ENCODE assay signal across 11 cellular contexts in the genomic region with DNA sequence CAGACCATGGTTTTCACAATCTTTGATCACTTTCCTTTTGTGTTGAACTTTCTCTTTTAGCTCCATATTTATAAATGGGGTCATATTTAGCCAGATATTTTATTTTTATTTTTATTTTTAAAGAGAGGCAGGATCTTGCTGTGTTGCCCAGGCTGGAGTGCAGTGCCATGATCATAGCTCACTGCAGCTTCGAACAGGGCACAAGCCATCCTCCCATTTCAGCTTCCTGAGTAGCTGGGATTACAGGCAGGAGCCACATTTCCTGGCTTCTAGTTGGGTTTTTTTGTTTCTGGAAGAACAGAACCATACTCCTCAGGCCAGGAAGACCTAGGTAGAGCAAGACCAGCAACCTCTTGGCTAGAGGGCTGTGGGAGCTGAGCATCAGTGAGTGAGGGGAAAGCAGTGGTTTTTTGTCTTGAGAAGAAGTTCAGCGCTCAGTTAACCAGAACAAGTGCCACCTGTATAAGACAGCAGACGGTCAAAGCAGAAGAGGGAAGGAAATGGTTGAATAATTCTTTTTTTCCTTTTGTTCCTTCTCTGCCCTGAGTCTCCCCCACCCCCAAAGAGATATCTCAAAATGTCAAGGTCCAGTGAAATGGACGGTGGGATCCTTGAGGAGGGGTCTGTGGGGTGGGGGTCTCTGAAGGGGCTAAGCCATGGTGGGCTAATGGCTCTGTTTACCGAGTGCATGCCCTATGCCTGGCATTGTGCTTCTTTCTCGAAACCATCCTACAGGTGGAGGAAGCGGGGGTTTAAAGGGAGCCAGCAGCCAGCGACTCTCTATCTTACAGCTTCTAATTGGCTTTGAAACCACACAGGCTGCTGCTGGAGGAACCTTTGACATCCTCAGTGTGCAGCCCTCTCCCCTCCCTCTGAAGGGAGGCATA.
DNase-seq lines count a peak whose midpoint lies in the region; ATAC-seq and TF ChIP-seq lines count a peak whose summit lies in the region.
"Had no signal": no experiment of that assay in that cellular context is flagged by ENCODE, and none has a peak within 500 bp of the region (broad histone marks: within the 10 kb centered on the region; RNA-seq: fewer than 3 reads in every experiment).

No MANE protein-coding gene starts in this region.

- peak overlapping the region; percentile 74 for H3K27ac Mint-ChIP-seq in activated naive CD8-positive, alpha-beta T cell treated with anti-CD3 and anti-CD28 coated beads, Interleukin-2, amount 10 ng/mL, durations not matched to agents 7 days and 5 days

- POLR2A ChIA-PET in activated naive CD8-positive, alpha-beta T cell treated with anti-CD3 and anti-CD28 coated beads, Interleukin-2, amount 10 ng/mL, durations not matched to agents 7 days and 5 days (lab: Charles Lee) = interaction anchor here (0.5 to 2.7 kb wide), 10 partner anchors 8 to 91 kb away, joined by 3 to 16 read pairs (median 4); no protein-coding TSS in a partner anchor
- POLR2A ChIA-PET in HEK293T (lab: Yijun Ruan, JAX) = interaction anchor here (1.1 kb wide), 1 partner anchor 10 kb away, joined by 3 read pairs; no protein-coding TSS in a partner anchor

- CTCF ChIA-PET in HEK293T (lab: Yijun Ruan, JAX) = no interaction called here

- ATAC-seq in HG02884 (IDR thresholded peaks at IDR 0.05; ENCODE audit: unreplicated experiment) = peak; percentile 57
- ATAC-seq in activated naive CD8-positive, alpha-beta T cell treated with anti-CD3 and anti-CD28 coated beads, Interleukin-2, amount 10 ng/mL, durations not matched to agents 7 days and 5 days (ENCODE audit: low read depth) = peak; percentile 90
- peak; percentile 50 for ATAC-seq in stimulated activated naive CD8-positive, alpha-beta T cell treated with anti-CD3 and anti-CD28 coated beads, Interleukin-15, Interleukin-2, amounts not matched to agents 100 U/mL and 50 U/mL, for 24 hours
- ATAC-seq: HepG2 had no signal

- H3K27me3 Mint-ChIP-seq in activated naive CD8-positive, alpha-beta T cell treated with anti-CD3 and anti-CD28 coated beads, Interleukin-2, amount 10 ng/mL, durations not matched to agents 7 days and 5 days = no peaks in the 10 kb centered on the region

- peak overlapping the region; percentile 44 for H3K4me3 Mint-ChIP-seq in activated naive CD8-positive, alpha-beta T cell treated with anti-CD3 and anti-CD28 coated beads, Interleukin-2, amount 10 ng/mL, durations not matched to agents 7 days and 5 days

- DNase-seq in SKM-1 treated with dmso at 0.1 percent for 144 hours (lab: John Stamatoyannopoulos, UW; ENCODE audit: unreplicated experiment) (peak; percentile 51), SKM-1 (lab: John Stamatoyannopoulos, UW; ENCODE audit: unreplicated experiment) (no peak), NCI-H146 (lab: John Stamatoyannopoulos, UW) (no peak), HEK293T (ENCODE audit: extremely low spot score) (no peak)
- DNase-seq in activated naive CD8-positive, alpha-beta T cell treated with anti-CD3 and anti-CD28 coated beads, Interleukin-2, amount 10 ng/mL, durations not matched to agents 7 days and 5 days = no peak
- no peak for DNase-seq in stimulated activated naive CD8-positive, alpha-beta T cell treated with anti-CD3 and anti-CD28 coated beads, Interleukin-15, Interleukin-2, amounts not matched to agents 100 U/mL and 50 U/mL, for 24 hours
- DNase-seq in central memory CD4-positive, alpha-beta T cell = no peak
- DNase-seq: amniotic stem cell, GOT3 had no signal

- peaks cover 46% of the 10 kb centered on the region for H3K4me1 Mint-ChIP-seq in activated naive CD8-positive, alpha-beta T cell treated with anti-CD3 and anti-CD28 coated beads, Interleukin-2, amount 10 ng/mL, durations not matched to agents 7 days and 5 days

- H3K9me3 Mint-ChIP-seq in activated naive CD8-positive, alpha-beta T cell treated with anti-CD3 and anti-CD28 coated beads, Interleukin-2, amount 10 ng/mL, durations not matched to agents 7 days and 5 days = no peaks in the 10 kb centered on the region

- peaks cover 17% of the 10 kb centered on the region for H3K36me3 Mint-ChIP-seq in activated naive CD8-positive, alpha-beta T cell treated with anti-CD3 and anti-CD28 coated beads, Interleukin-2, amount 10 ng/mL, durations not matched to agents 7 days and 5 days

TF ChIP-seq in HEK293T, 16 proteins besides CTCF, POLR2A, EP300 and RAD21:
- TF ChIP-seq, protein P1, sequence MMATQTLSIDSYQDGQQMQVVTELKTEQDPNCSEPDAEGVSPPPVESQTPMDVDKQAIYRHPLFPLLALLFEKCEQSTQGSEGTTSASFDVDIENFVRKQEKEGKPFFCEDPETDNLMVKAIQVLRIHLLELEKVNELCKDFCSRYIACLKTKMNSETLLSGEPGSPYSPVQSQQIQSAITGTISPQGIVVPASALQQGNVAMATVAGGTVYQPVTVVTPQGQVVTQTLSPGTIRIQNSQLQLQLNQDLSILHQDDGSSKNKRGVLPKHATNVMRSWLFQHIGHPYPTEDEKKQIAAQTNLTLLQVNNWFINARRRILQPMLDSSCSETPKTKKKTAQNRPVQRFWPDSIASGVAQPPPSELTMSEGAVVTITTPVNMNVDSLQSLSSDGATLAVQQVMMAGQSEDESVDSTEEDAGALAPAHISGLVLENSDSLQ (IDR thresholded peaks at IDR 0.05) = no peak
- no peak for TF ChIP-seq FOXA1 (IDR thresholded peaks at IDR 0.05)
- no peak for TF ChIP-seq ARNT (IDR thresholded peaks at IDR 0.05)
- no peak for TF ChIP-seq FOXM1 (IDR thresholded peaks at IDR 0.05; ENCODE audit: borderline replicate concordance)
- no peak for TF ChIP-seq ZNF384 (IDR thresholded peaks at IDR 0.05)
- no peak for TF ChIP-seq SP1 (IDR thresholded peaks at IDR 0.05)
- TF ChIP-seq SUZ12 (IDR thresholded peaks at IDR 0.05) = no peak
